8 cellular contexts compared by ENCODE assay signal in genomic region chr3:185936814-185937688, GRCh38. TPM values are rescaled to one million over a fixed set of nuclear protein-coding genes. Genes with fewer than 3 reads are reported as not detected.
DNase-seq lines count a peak whose midpoint lies in the region; ATAC-seq and TF ChIP-seq lines count a peak whose summit lies in the region.

No MANE protein-coding gene starts in this region.

- no peaks in the 10 kb centered on the region for H3K27me3 ChIP-seq in prostate gland (replicated peaks; ENCODE audit: insufficient read depth)

- intact Hi-C loops in left ventricle myocardium superior (cut with micrococcal nuclease): no loop called here
- intact Hi-C loops in prostate gland (cut with DNase I): loop anchor here (5.0 to 10.0 kb wide), 2 partner anchors 170 to 848 kb away; partner anchors contain the start of genes EIF4A2 and ETV5

- H3K4me3 ChIP-seq in GM12864 (ENCODE audit: low read depth, low read length): peak overlapping the region; percentile 72
- peak overlapping the region; percentile 88 to 100 for H3K4me3 ChIP-seq in prostate gland

- DNase-seq in GM12864 (ENCODE audit: low read depth): peak; percentile 66
- peak; percentile 66 for DNase-seq in NCI-H1694 (lab: John Stamatoyannopoulos, UW)
- DNase-seq in T-helper 1 cell: peak; percentile 70 to 89 (median 85)
- DNase-seq in amniotic epithelial cell (ENCODE audit: low read depth): peak; percentile 79
- DNase-seq in left ventricle myocardium superior: peak; percentile 94
- DNase-seq in prostate gland (ENCODE audit: low spot score): peak; percentile 83
- DNase-seq in ureter (ENCODE audit: low spot score): peak; percentile 93

- no peaks in the 10 kb centered on the region for H3K36me3 ChIP-seq in prostate gland

- WGBS in prostate gland: under 1% methylated on average over 56 of the region's 56 CpGs

- peak overlapping the region; percentile 100 for H3K27ac ChIP-seq in prostate gland

- ATAC-seq in HG02870 (IDR thresholded peaks at IDR 0.05; ENCODE audit: unreplicated experiment) (peak; percentile 40), left ventricle myocardium superior (peak; percentile 86)

- H3K9me3 ChIP-seq in prostate gland: no peaks in the 10 kb centered on the region

- H3K4me1 ChIP-seq in prostate gland (replicated peaks): no peaks in the 10 kb centered on the region

- TF ChIP-seq CTCF in GM12864 (IDR thresholded peaks at IDR 0.05; ENCODE audit: low read depth, low read length, missing control alignments) (no peak), prostate gland (IDR thresholded peaks at IDR 0.05) (peak in 2 of 4 experiments; percentile 9 to 19)

- TF ChIP-seq POLR2A in prostate gland (IDR thresholded peaks at IDR 0.05): peak; percentile 83

RNA-seq across cellular contexts. Expression of gene TRA2B, which starts 0.8 kb away (rescaled TPM):
- total RNA-seq in left ventricle myocardium superior (45.7 TPM), prostate gland (100 to 1,000 TPM; 132 to 137 TPM), ureter (120 TPM)

Comparison
In these comparisons a context has a peak if more than half of its experiments do, and no peak if none do; other contexts are left out.
1. Peak in every context shown above with its lines: DNase-seq, ATAC-seq, H3K4me3 ChIP-seq and H3K27ac ChIP-seq.